ENCODE assay signal across 20 cellular contexts in genomic region chr12:123010681-123011080, GRCh38.
"Had no signal": no experiment of that assay in that cellular context is flagged by ENCODE, and none has a peak within 500 bp of the region (broad histone marks: within the 10 kb centered on the region; RNA-seq: fewer than 3 reads in every experiment).

No MANE protein-coding gene starts in this region.

- H3K4me1 ChIP-seq: heart left ventricle, pancreas, tibial artery, upper lobe of right lung, vagina had no signal

- DNase-seq: effector memory CD4-positive, alpha-beta T cell; erythroblast; foreskin melanocyte; hippocampal formation; left colon; mesendoderm; naive thymus-derived CD4-positive, alpha-beta T cell; pancreas; small intestine; stimulated activated CD4-positive, alpha-beta T cell treated with anti-CD3 and anti-CD28 coated beads, Interleukin-2, amount 100 ng/mL, for 48 hours; stimulated activated naive CD8-positive, alpha-beta T cell treated with anti-CD3 and anti-CD28 coated beads, Interleukin-15, Interleukin-2, amounts not matched to agents 100 U/mL and 50 U/mL, for 24 hours; tibial artery; upper lobe of right lung had no signal

- H3K4me3 Mint-ChIP-seq: naive thymus-derived CD4-positive, alpha-beta T cell had no signal

- H3K27me3 Mint-ChIP-seq: naive thymus-derived CD4-positive, alpha-beta T cell; progenitor cell of endocrine pancreas had no signal

- H3K27me3 ChIP-seq: heart left ventricle, pancreas, tibial artery, upper lobe of right lung, vagina had no signal

- FAIRE-seq: endothelial cell of umbilical vein, pancreas, small intestine had no signal

- H3K27ac Mint-ChIP-seq: progenitor cell of endocrine pancreas had no signal

- H3K27ac ChIP-seq: heart left ventricle, pancreas, tibial artery, upper lobe of right lung, vagina had no signal

- H3K4me3 ChIP-seq: heart left ventricle, lung, pancreas, tibial artery, upper lobe of right lung, vagina had no signal

- H3K9me3 ChIP-seq: heart left ventricle, pancreas, tibial artery, upper lobe of right lung, vagina had no signal

- ATAC-seq: left colon; left ventricle myocardium superior; naive thymus-derived CD4-positive, alpha-beta T cell; pancreas; right cardiac atrium; stimulated activated naive CD8-positive, alpha-beta T cell treated with anti-CD3 and anti-CD28 coated beads, Interleukin-15, Interleukin-2, amounts not matched to agents 100 U/mL and 50 U/mL, for 24 hours; upper lobe of right lung had no signal

- H3K9me3 Mint-ChIP-seq: naive thymus-derived CD4-positive, alpha-beta T cell had no signal
